ENCODE assay signal across 36 cellular contexts in the genomic region with DNA sequence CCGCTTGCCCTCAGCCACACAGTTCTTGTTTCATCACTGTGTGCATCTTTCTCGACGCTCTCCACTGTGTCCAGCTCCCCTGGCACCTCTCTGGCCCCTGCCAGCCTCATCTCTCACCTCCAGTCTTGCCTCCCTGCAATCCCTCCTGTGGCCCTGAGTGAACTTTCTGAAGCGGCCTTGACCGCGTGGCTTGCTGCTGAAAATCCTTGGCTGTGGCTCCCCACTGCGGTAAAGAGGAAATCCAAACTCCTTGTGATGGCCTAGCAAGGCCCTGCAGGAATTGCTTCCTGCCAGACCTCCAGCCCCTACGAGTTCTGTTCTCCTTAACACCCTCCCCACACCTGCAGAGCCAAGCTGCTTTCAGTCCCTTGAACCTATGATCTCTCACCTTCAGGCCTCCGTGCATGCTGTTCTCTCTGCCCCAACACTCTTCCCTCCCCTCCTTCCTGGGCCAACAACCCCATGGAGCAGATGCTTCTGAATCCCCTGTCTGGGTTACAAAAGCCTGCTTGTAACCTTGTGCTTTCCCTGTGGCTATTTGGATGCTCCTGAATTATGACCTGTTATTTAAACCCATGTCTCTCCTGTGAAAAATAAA.
"Had no signal": no experiment of that assay in that cellular context is flagged by ENCODE, and none has a peak within 500 bp of the region (broad histone marks: within the 10 kb centered on the region; RNA-seq: fewer than 3 reads in every experiment).

No MANE protein-coding gene starts in this region.

- ATAC-seq: activated naive CD8-positive, alpha-beta T cell treated with anti-CD3 and anti-CD28 coated beads, Interleukin-2, amount 50 U/mL, for 24 hours; PC-3; Right ventricle myocardium inferior had no signal

- H3K27me3 ChIP-seq: MG63, Peyer's patch had no signal

- H3K36me3 ChIP-seq: MG63, Peyer's patch had no signal

- DNase-seq: activated B cell treated with CpG ODN at 0.5 μM for 24 hours; activated CD4-positive, alpha-beta memory T cell treated with anti-CD3 and anti-CD28 coated beads for 36 hours; activated CD4-positive, alpha-beta T cell treated with anti-CD3 and anti-CD28 coated beads for 4 hours; activated CD4-positive, alpha-beta T cell treated with anti-CD3 and anti-CD28 coated beads, Interleukin-2, amount 50 U/mL, for 1 hour; activated CD4-positive, CD25-positive, alpha-beta regulatory T cell treated with anti-CD3 and anti-CD28 coated beads, Interleukin-2, amount 50 U/mL, for 72 hours; activated gamma-delta T cell treated with Interleukin-2 at 50 U/mL for 16 hours; activated naive CD4-positive, alpha-beta T cell treated with anti-CD3 and anti-CD28 coated beads for 36 hours; activated naive CD8-positive, alpha-beta T cell treated with anti-CD3 and anti-CD28 coated beads, Interleukin-2, amount 50 U/mL, for 24 hours; activated T-cell treated with anti-CD3 and anti-CD28 coated beads, Interleukin-2, amount 50 U/mL, for 24 hours; anterior cingulate cortex; caudate nucleus; Kasumi-1; KG1; MG63; NCI-H1048; NCI-H1105 treated with DMSO at 0.1 percent for 48 hours; NCI-H1436; NCI-H1694; NCI-H1930; NCI-H2107; NCI-H2171; NCI-H510A; NCI-H526; NCI-H748 treated with DMSO at 0.1 percent for 48 hours; NK-92 treated with Interleukin-12 subunit alpha and Interleukin-12 subunit beta, amount 100 ng/mL, for 24 hours; PC-3; Peyer's patch; SIG-M5; SW 1271; T-helper 1 cell; T-helper 2 cell; T-helper 9 cell had no signal

- H3K4me1 ChIP-seq: Peyer's patch had no signal

- H3K9me3 ChIP-seq: MG63, Peyer's patch had no signal

- H3K27ac ChIP-seq: Peyer's patch, RWPE1, VCaP had no signal

- H3K4me3 ChIP-seq: MG63, Peyer's patch had no signal

- FAIRE-seq: bronchial epithelial cell had no signal
